Comparison of ENCODE assay signal across 19 cellular contexts in the genomic region with DNA sequence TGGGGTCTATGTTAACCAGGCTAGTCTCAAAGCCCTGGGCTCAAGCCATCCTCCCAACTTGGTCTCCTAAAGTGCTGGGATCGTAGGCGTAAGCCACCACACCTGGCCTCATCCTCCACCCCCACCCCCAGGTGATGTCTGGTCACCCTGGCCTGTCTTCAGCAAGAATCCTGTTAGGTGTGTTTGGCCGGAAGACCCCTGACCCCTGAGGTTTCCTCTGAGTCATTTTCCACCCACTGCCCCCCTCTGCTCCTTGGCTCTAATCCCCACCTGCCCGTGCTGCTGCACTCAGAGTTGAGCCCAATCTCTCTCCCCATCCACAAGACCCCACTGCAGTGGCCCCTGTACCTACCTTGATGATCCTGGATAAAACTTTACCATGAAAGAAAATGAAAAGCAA. TPM values are rescaled to one million over a fixed set of nuclear protein-coding genes. Genes with fewer than 3 reads are reported as not detected.
A peak's percentile ranks its signal among the peaks of the same experiment; 100 is the strongest.
DNase-seq lines count a peak whose midpoint lies in the region; ATAC-seq, FAIRE-seq and TF ChIP-seq lines count a peak whose summit lies in the region.
"Had no signal": no experiment of that assay in that cellular context is flagged by ENCODE, and none has a peak within 500 bp of the region (broad histone marks: within the 10 kb centered on the region; RNA-seq: fewer than 3 reads in every experiment).

No MANE protein-coding gene starts in this region.

- peaks cover 14% of the 10 kb centered on the region for H3K4me1 Mint-ChIP-seq in activated T-helper 1 cell treated with anti-CD3 and anti-CD28 coated beads, Interleukin-12 subunit alpha, Interleukin-12 subunit beta, Interleukin-2, Interleukin-4 antibody, amounts not matched to agents 30 ng/mL and 10 ng/mL and 1 ng/mL, durations not matched to agents 14 hours and 24 hours and 36 hours (ENCODE audit: low read depth)

- peaks cover 24% of the 10 kb centered on the region for H3K4me1 ChIP-seq in BLaER1
- H3K4me1 ChIP-seq in endothelial cell of umbilical vein (ENCODE audit: control insufficient read depth, extremely low read depth, insufficient read depth, low read length): peaks cover 4% of the 10 kb centered on the region

- H3K9me3 ChIP-seq in BLaER1 (no peaks in the 10 kb centered on the region), endothelial cell of umbilical vein (replicated peaks; ENCODE audit: control insufficient read depth, insufficient read depth, low read length) (no peaks in the 10 kb centered on the region)
- H3K9me3 ChIP-seq: thoracic aorta had no signal

- ATAC-seq in left cardiac atrium: no peak
- no peak for ATAC-seq in GM21447 (IDR thresholded peaks at IDR 0.05; ENCODE audit: unreplicated experiment)
- ATAC-seq in GM18517 (IDR thresholded peaks at IDR 0.05; ENCODE audit: unreplicated experiment): no peak
- ATAC-seq: left ventricle myocardium superior had no signal

- H3K79me2 ChIP-seq in endothelial cell of umbilical vein (ENCODE audit: control insufficient read depth, insufficient read depth, low read length): no peaks in the 10 kb centered on the region

- H4K20me1 ChIP-seq in BLaER1: peaks cover 9% of the 10 kb centered on the region; the same call in 1 of the 2 replicates
- no peaks in the 10 kb centered on the region for H4K20me1 ChIP-seq in endothelial cell of umbilical vein (replicated peaks; ENCODE audit: control insufficient read depth, extremely low read depth, insufficient read depth, low read length)

- no peaks in the 10 kb centered on the region for H3K9me1 ChIP-seq in endothelial cell of umbilical vein (replicated peaks; ENCODE audit: control insufficient read depth, extremely low read depth, insufficient read depth, low read length)

- no peak overlapping the region for H3K4me3 ChIP-seq in BLaER1
- H3K4me3 ChIP-seq in endothelial cell of umbilical vein (replicated peaks in 1 of 3; ENCODE audit: insufficient read depth in 1 of 3, low read depth in 1 of 3, low read length in 3 of 3): no peak overlapping the region
- H3K4me3 ChIP-seq: GM23248, thoracic aorta had no signal

- dilution Hi-C loops in endothelial cell of umbilical vein (cut with MboI; ENCODE audit: extremely low pct_ligation_motif_present, low sequenced_read_pairs): no loop called here

- TF ChIP-seq CTCF in endothelial cell of umbilical vein (IDR thresholded peaks at IDR 0.05; ENCODE audit: extremely low read depth in 1 of 2, insufficient read depth in 1 of 2, low read depth in 1 of 2, low read length in 2 of 2): no peak

- peak overlapping the region; percentile 16; the same call in 1 of the 2 replicates for H3K27ac ChIP-seq in BLaER1
- no peak overlapping the region for H3K27ac ChIP-seq in endothelial cell of umbilical vein (ENCODE audit: insufficient read depth, low read depth, low read length)
- H3K27ac ChIP-seq: GM23248, thoracic aorta had no signal

- H3K9me3 Mint-ChIP-seq in activated T-helper 1 cell treated with anti-CD3 and anti-CD28 coated beads, Interleukin-12 subunit alpha, Interleukin-12 subunit beta, Interleukin-2, Interleukin-4 antibody, amounts not matched to agents 30 ng/mL and 10 ng/mL and 1 ng/mL, durations not matched to agents 14 hours and 24 hours and 36 hours: no peaks in the 10 kb centered on the region

- POLR2A ChIA-PET in endothelial cell of umbilical vein (lab: Charles Lee): no interaction called here

- H3K27me3 ChIP-seq in BLaER1 (no peaks in the 10 kb centered on the region), endothelial cell of umbilical vein (ENCODE audit: control insufficient read depth in 2 of 2, insufficient read depth in 2 of 2, low read length in 2 of 2) (no peaks in the 10 kb centered on the region)

- no peak overlapping the region for H3K4me3 Mint-ChIP-seq in activated T-helper 1 cell treated with anti-CD3 and anti-CD28 coated beads, Interleukin-12 subunit alpha, Interleukin-12 subunit beta, Interleukin-2, Interleukin-4 antibody, amounts not matched to agents 30 ng/mL and 10 ng/mL and 1 ng/mL, durations not matched to agents 14 hours and 24 hours and 36 hours

- H3K27me3 Mint-ChIP-seq in activated T-helper 1 cell treated with anti-CD3 and anti-CD28 coated beads, Interleukin-12 subunit alpha, Interleukin-12 subunit beta, Interleukin-2, Interleukin-4 antibody, amounts not matched to agents 30 ng/mL and 10 ng/mL and 1 ng/mL, durations not matched to agents 14 hours and 24 hours and 36 hours (ENCODE audit: insufficient read depth): no peaks in the 10 kb centered on the region
- H3K27me3 Mint-ChIP-seq: CD4-positive, alpha-beta memory T cell had no signal

- peaks cover 15% of the 10 kb centered on the region for H3K36me3 Mint-ChIP-seq in activated T-helper 1 cell treated with anti-CD3 and anti-CD28 coated beads, Interleukin-12 subunit alpha, Interleukin-12 subunit beta, Interleukin-2, Interleukin-4 antibody, amounts not matched to agents 30 ng/mL and 10 ng/mL and 1 ng/mL, durations not matched to agents 14 hours and 24 hours and 36 hours (ENCODE audit: low read depth)

- CTCF ChIA-PET in endothelial cell of umbilical vein (lab: Charles Lee): interaction anchor here (1.0 kb wide), 1 partner anchor 316 kb away, joined by 4 read pairs; no protein-coding TSS in a partner anchor

- H3K36me3 ChIP-seq in BLaER1 (peaks cover 60% of the 10 kb centered on the region), endothelial cell of umbilical vein (ENCODE audit: control insufficient read depth in 2 of 2, extremely low read depth in 1 of 2, insufficient read depth in 2 of 2, low read length in 2 of 2) (peaks cover 3 to 17% of the 10 kb centered on the region in 2 experiments)

- BruUV-seq in endothelial cell of umbilical vein (replicated peaks; lab: Mats Ljungman, UMichigan): no TSS peak

- intact Hi-C loops in activated T-helper 1 cell treated with anti-CD3 and anti-CD28 coated beads, Interleukin-12 subunit alpha, Interleukin-12 subunit beta, Interleukin-2, Interleukin-4 antibody, amounts not matched to agents 30 ng/mL and 10 ng/mL and 1 ng/mL, durations not matched to agents 14 hours and 24 hours and 36 hours (cut with micrococcal nuclease): no loop called here
- intact Hi-C loops in endothelial cell of umbilical vein (cut with micrococcal nuclease): no loop called here
- intact Hi-C loops in left cardiac atrium (cut with DNase I): no loop called here

- no peak for FAIRE-seq in endothelial cell of umbilical vein (lab: Jason Lieb, UNC)
- FAIRE-seq: GM18507, TTC549 had no signal

- H3K9ac ChIP-seq in BLaER1 (no peak overlapping the region), endothelial cell of umbilical vein (replicated peaks; ENCODE audit: extremely low read depth, insufficient read depth, low read length) (no peak overlapping the region)
- H3K9ac ChIP-seq: GM23248 had no signal

- peak overlapping the region; percentile 15; the same call in 1 of the 2 replicates for H3K4me2 ChIP-seq in BLaER1
- no peak overlapping the region for H3K4me2 ChIP-seq in endothelial cell of umbilical vein (ENCODE audit: insufficient read depth, low read length)

- DNase-seq in ELR (ENCODE audit: low read depth) (peak; percentile 34), endothelial cell of umbilical vein (ENCODE audit: low read depth, low spot score) (no peak), left cardiac atrium (no peak)
- no peak for DNase-seq in activated T-helper 1 cell treated with anti-CD3 and anti-CD28 coated beads, Interleukin-12 subunit alpha, Interleukin-12 subunit beta, Interleukin-2, Interleukin-4 antibody, amounts not matched to agents 30 ng/mL and 10 ng/mL and 1 ng/mL, durations not matched to agents 14 hours and 24 hours and 36 hours (ENCODE audit: low spot score)
- DNase-seq: CD4-positive, alpha-beta memory T cell; central memory CD4-positive, alpha-beta T cell; DND-41; effector memory CD4-positive, alpha-beta T cell; left ventricle myocardium superior; NCI-H1417 treated with DMSO at 0.1 percent for 48 hours; NCI-H526 treated with DMSO at 0.1 percent for 48 hours had no signal

- no peak overlapping the region for H2AFZ ChIP-seq in endothelial cell of umbilical vein (ENCODE audit: low read depth, low read length)
- H2AFZ ChIP-seq: GM23248 had no signal

- no peak for TF ChIP-seq POLR2A in endothelial cell of umbilical vein (IDR thresholded peaks at IDR 0.05; ENCODE audit: low read depth, low read length)

- H3K27ac Mint-ChIP-seq in activated T-helper 1 cell treated with anti-CD3 and anti-CD28 coated beads, Interleukin-12 subunit alpha, Interleukin-12 subunit beta, Interleukin-2, Interleukin-4 antibody, amounts not matched to agents 30 ng/mL and 10 ng/mL and 1 ng/mL, durations not matched to agents 14 hours and 24 hours and 36 hours: peak overlapping the region; percentile 58

RNA-seq across cellular contexts. Expression of a gene that starts 25.2 kb away (rescaled TPM):
- 9.9 and 12.0 TPM in 2 replicates for total RNA-seq in activated T-helper 1 cell treated with anti-CD3 and anti-CD28 coated beads, Interleukin-12 subunit alpha, Interleukin-12 subunit beta, Interleukin-2, Interleukin-4 antibody, amounts not matched to agents 30 ng/mL and 10 ng/mL and 1 ng/mL, durations not matched to agents 14 hours and 24 hours and 36 hours
- total RNA-seq in endothelial cell of umbilical vein (15.3 and 17.6 TPM in 2 replicates), left cardiac atrium (1 to 10 TPM; 7.6 to 8.2 TPM)
- 32.6 and 42.1 TPM in 2 replicates for polyA plus RNA-seq in endothelial cell of umbilical vein
- polyA plus RNA-seq in endothelial cell of umbilical vein (2011; cell fraction: cytosol; rRNA removed): 16.2 and 21.9 TPM in 2 replicates
- polyA plus RNA-seq in endothelial cell of umbilical vein (2011; cell fraction: nucleus; rRNA removed): 21.5 and 21.8 TPM in 2 replicates
- polyA plus RNA-seq in endothelial cell of umbilical vein (2012): 9.5 and 11.5 TPM in 2 replicates
- polyA minus RNA-seq in endothelial cell of umbilical vein: 16.0 and 24.0 TPM in 2 replicates
- 9.8 TPM for polyA minus RNA-seq in endothelial cell of umbilical vein (2011; cell fraction: cytosol; rRNA and poly(A)+ RNA removed)
- polyA minus RNA-seq in endothelial cell of umbilical vein (2011; cell fraction: nucleus; rRNA and poly(A)+ RNA removed): 9.7 and 11.7 TPM in 2 replicates

RNA-seq across cellular contexts. Expression of a gene that starts 25.3 kb away (rescaled TPM):
- 30.0 and 31.1 TPM in 2 replicates for total RNA-seq in activated T-helper 1 cell treated with anti-CD3 and anti-CD28 coated beads, Interleukin-12 subunit alpha, Interleukin-12 subunit beta, Interleukin-2, Interleukin-4 antibody, amounts not matched to agents 30 ng/mL and 10 ng/mL and 1 ng/mL, durations not matched to agents 14 hours and 24 hours and 36 hours
- 45.2 and 48.0 TPM in 2 replicates for total RNA-seq in endothelial cell of umbilical vein
- 69.9 and 70.7 TPM in 2 replicates for polyA plus RNA-seq in endothelial cell of umbilical vein
- polyA plus RNA-seq in endothelial cell of umbilical vein (2011; cell fraction: cytosol; rRNA removed): 41.8 and 47.3 TPM in 2 replicates
- polyA plus RNA-seq in endothelial cell of umbilical vein (2011; cell fraction: nucleus; rRNA removed): 17.2 and 23.4 TPM in 2 replicates
- 39.8 and 41.1 TPM in 2 replicates for polyA plus RNA-seq in endothelial cell of umbilical vein (2012)
- 25.8 and 29.4 TPM in 2 replicates for polyA minus RNA-seq in endothelial cell of umbilical vein
- polyA minus RNA-seq in endothelial cell of umbilical vein (2011; cell fraction: cytosol; rRNA and poly(A)+ RNA removed): 40.7 TPM
- 10.5 and 13.2 TPM in 2 replicates for polyA minus RNA-seq in endothelial cell of umbilical vein (2011; cell fraction: nucleus; rRNA and poly(A)+ RNA removed)
- 10 to 100 TPM; 31.3 to 32.9 TPM for total RNA-seq in left cardiac atrium

RNA-seq across cellular contexts. Expression of a gene that starts 48.7 kb away (rescaled TPM):
- total RNA-seq in activated T-helper 1 cell treated with anti-CD3 and anti-CD28 coated beads, Interleukin-12 subunit alpha, Interleukin-12 subunit beta, Interleukin-2, Interleukin-4 antibody, amounts not matched to agents 30 ng/mL and 10 ng/mL and 1 ng/mL, durations not matched to agents 14 hours and 24 hours and 36 hours: 1.2 and 1.7 TPM in 2 replicates
- total RNA-seq in endothelial cell of umbilical vein (0.49 and 0.85 TPM in 2 replicates), left cardiac atrium (under 1 TPM in 1 of 2 donors, not detected in 1; 0.12 TPM)
- polyA plus RNA-seq in endothelial cell of umbilical vein: 0.50 and 0.51 TPM in 2 replicates
- 0.17 TPM in 2 replicates for polyA plus RNA-seq in endothelial cell of umbilical vein (2011; cell fraction: cytosol; rRNA removed)
- polyA plus RNA-seq in endothelial cell of umbilical vein (2011; cell fraction: nucleus; rRNA removed): 1.6 and 2.2 TPM in 2 replicates
- 0.09 and 0.15 TPM in 2 replicates for polyA plus RNA-seq in endothelial cell of umbilical vein (2012)
- polyA minus RNA-seq in endothelial cell of umbilical vein: 0.38 and 0.56 TPM in 2 replicates
- not detected for polyA minus RNA-seq in endothelial cell of umbilical vein (2011; cell fraction: cytosol; rRNA and poly(A)+ RNA removed)
- 1.0 and 1.2 TPM in 2 replicates for polyA minus RNA-seq in endothelial cell of umbilical vein (2011; cell fraction: nucleus; rRNA and poly(A)+ RNA removed)
- total RNA-seq: Right ventricle myocardium superior had no signal
- polyA plus RNA-seq: CD4-positive, alpha-beta memory T cell had no signal
